8 cellular contexts compared by ENCODE assay signal in genomic region chr12:119444462-119445044, GRCh38.
DNase-seq lines count a peak whose midpoint lies in the region; ATAC-seq lines count a peak whose summit lies in the region.

No MANE protein-coding gene starts in this region.

- peak; percentile 50 for ATAC-seq in HG02870 (IDR thresholded peaks at IDR 0.05; ENCODE audit: unreplicated experiment)
- ATAC-seq in HG03135 (IDR thresholded peaks at IDR 0.05; ENCODE audit: unreplicated experiment), result no peak

- DNase-seq in GF-D8 (lab: John Stamatoyannopoulos, UW) (peak; percentile 17), NCI-H345 (lab: John Stamatoyannopoulos, UW) (peak; percentile 16), germinal center (ENCODE audit: low spot score) (peak; percentile 50), posterior cingulate gyrus (peak in 9 of 10 donors; percentile 12 to 90 (median 37)), T-helper 9 cell (no peak)
- DNase-seq in activated CD8-positive, alpha-beta memory T cell treated with anti-CD3 and anti-CD28 coated beads, Interleukin-2, amount 50 U/mL, for 24 hours (ENCODE audit: extremely low read depth), result peak; percentile 4

- intact Hi-C loops in posterior cingulate gyrus (cut with DNase I), result no loop called here
